ENCODE assay signal across 8 cellular contexts in the genomic region with DNA sequence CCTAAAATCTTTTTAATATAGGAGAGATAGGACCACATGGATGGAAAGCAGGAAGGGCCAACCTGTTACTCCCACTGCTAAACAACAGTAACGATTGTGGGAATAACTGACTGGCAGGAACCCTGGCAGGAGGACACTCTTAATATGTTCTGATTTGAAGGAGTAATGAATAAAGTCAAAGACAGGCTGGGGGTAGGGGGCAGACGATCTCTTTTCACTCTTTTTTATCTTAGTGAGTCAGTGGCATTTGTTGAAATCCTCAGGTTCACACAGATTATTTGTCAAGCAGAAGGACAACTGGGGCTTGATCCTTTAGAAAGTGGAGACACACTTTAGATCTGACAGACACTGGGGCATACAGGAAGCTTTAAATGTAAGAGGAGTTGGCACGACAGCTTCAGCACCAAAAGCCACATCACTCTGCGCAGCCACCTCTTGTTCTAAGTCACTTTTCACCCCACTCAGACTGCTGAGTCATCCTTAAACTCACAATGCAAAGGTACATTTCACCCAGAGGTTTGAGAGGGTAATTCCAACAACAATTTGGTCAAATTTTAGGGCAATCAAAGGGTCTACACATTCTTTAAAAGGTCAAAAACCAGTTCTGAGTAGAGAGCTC.
DNase-seq lines count a peak whose midpoint lies in the region; ATAC-seq and TF ChIP-seq lines count a peak whose summit lies in the region.

No MANE protein-coding gene starts in this region.

- H3K4me2 ChIP-seq in KMS-11 = peak overlapping the region; percentile 65
- no peak overlapping the region for H3K4me2 ChIP-seq in mesendoderm (ENCODE audit: low read length)

- H3K27me3 ChIP-seq in KMS-11 (ENCODE audit: insufficient read depth, low read depth) (no peaks in the 10 kb centered on the region), mesendoderm (ENCODE audit: insufficient read depth, low read length, poor library complexity) (no peaks in the 10 kb centered on the region), ascending aorta (no peaks in the 10 kb centered on the region)

- H3K4ac ChIP-seq in mesendoderm (ENCODE audit: low read depth, low read length) = no peak overlapping the region

- peak; percentile 30 to 45 for DNase-seq in activated T-cell treated with anti-CD3 and anti-CD28 coated beads, Interleukin-2, amount 50 U/mL, for 48 hours
- DNase-seq in mesendoderm (peak; percentile 56), NAMALWA (ENCODE audit: low spot score) (no peak), ascending aorta (ENCODE audit: low spot score in 2 of 2) (no peak)

- H3K79me1 ChIP-seq in mesendoderm (ENCODE audit: low read length) = no peaks in the 10 kb centered on the region

- H4K8ac ChIP-seq in mesendoderm (ENCODE audit: low read depth, low read length) = no peak overlapping the region

- peak overlapping the region; percentile 20 for H3K56ac ChIP-seq in mesendoderm (ENCODE audit: low read length)

- H3K27ac ChIP-seq in KMS-11 = peak overlapping the region; percentile 75
- peak overlapping the region; percentile 37 for H3K27ac ChIP-seq in mesendoderm (ENCODE audit: low read depth, low read length)
- H3K27ac ChIP-seq in ascending aorta = no peak overlapping the region

- ATAC-seq in GM18502 (IDR thresholded peaks at IDR 0.05; ENCODE audit: poor library complexity, unreplicated experiment) (peak; percentile 98), GM21737 (IDR thresholded peaks at IDR 0.05; ENCODE audit: unreplicated experiment) (peak; percentile 95), SK-N-SH treated with all-trans-retinoic acid at 6 μM for 48 hours (no peak; the same call in 2 of the 3 replicates)

- H4K5ac ChIP-seq in mesendoderm (ENCODE audit: low read length) = no peak overlapping the region

- H2BK120ac ChIP-seq in mesendoderm (ENCODE audit: low read depth, low read length) = peak overlapping the region; percentile 23

- H3K4me1 ChIP-seq in KMS-11 (ENCODE audit: low read depth, poor library complexity, severe bottlenecking) (peaks cover 71% of the 10 kb centered on the region), mesendoderm (ENCODE audit: control insufficient read depth, low read depth, low read length) (peaks cover 3% of the 10 kb centered on the region), ascending aorta (no peaks in the 10 kb centered on the region)

- H3K18ac ChIP-seq in mesendoderm (ENCODE audit: low read length) = no peak overlapping the region

- H4K20me1 ChIP-seq in KMS-11 (ENCODE audit: insufficient read depth) = no peaks in the 10 kb centered on the region

- no peaks in the 10 kb centered on the region for H3K79me2 ChIP-seq in KMS-11 (ENCODE audit: insufficient read depth, low read depth)
- H3K79me2 ChIP-seq in mesendoderm (ENCODE audit: control insufficient read depth, insufficient read depth, low read length) = no peaks in the 10 kb centered on the region

- WGBS in mesendoderm (ENCODE audit: extremely low coverage, insufficient coverage, low lambda C conversion rate) = no CpG with 5 or more reads among the region's 4 CpGs

- H3K36me3 ChIP-seq in KMS-11 (ENCODE audit: insufficient read depth) = no peaks in the 10 kb centered on the region
- H3K36me3 ChIP-seq in mesendoderm (ENCODE audit: control insufficient read depth, insufficient read depth, low read length) = no peaks in the 10 kb centered on the region
- no peaks in the 10 kb centered on the region for H3K36me3 ChIP-seq in ascending aorta

- no peak overlapping the region for H2AK5ac ChIP-seq in mesendoderm (ENCODE audit: low read length)

- TF ChIP-seq CTCF in KMS-11 (conservative IDR thresholded peaks at IDR 0.05; ENCODE audit: low read depth, low read length) (no peak), ascending aorta (IDR thresholded peaks at IDR 0.05) (no peak)

- peak overlapping the region; percentile 17 for H2BK5ac ChIP-seq in mesendoderm (ENCODE audit: low read length)

- no peak overlapping the region for H3K4me3 ChIP-seq in KMS-11 (IDR thresholded peaks at IDR 0.05; ENCODE audit: insufficient read depth, low read depth, low read length)
- no peak overlapping the region for H3K4me3 ChIP-seq in mesendoderm (ENCODE audit: low read length)
- no peak overlapping the region for H3K4me3 ChIP-seq in ascending aorta

- intact Hi-C loops in ascending aorta (cut with DNase I) = no loop called here

- peak overlapping the region; percentile 69 for H2AFZ ChIP-seq in KMS-11 (ENCODE audit: low read depth)

- H3K9me3 ChIP-seq in ascending aorta = no peaks in the 10 kb centered on the region

- no peak overlapping the region for H2BK15ac ChIP-seq in mesendoderm (replicated peaks; ENCODE audit: low read depth)

- H3K23ac ChIP-seq in mesendoderm (ENCODE audit: low read length) = no peak overlapping the region

- H3K9ac ChIP-seq in KMS-11 (peak overlapping the region; percentile 35; the same call in 1 of the 2 replicates), mesendoderm (ENCODE audit: low read length) (no peak overlapping the region)

TF ChIP-seq in SK-N-SH treated with all-trans-retinoic acid at 6 μM for 48 hours, 23 proteins besides CTCF, POLR2A, EP300 and RAD21:
- TF ChIP-seq PPARA (CRISPR knock-in tag; IDR thresholded peaks at IDR 0.05; ENCODE audit: borderline replicate concordance) (no peak), RARB (CRISPR knock-in tag; IDR thresholded peaks at IDR 0.05) (no peak), ZFP3 (CRISPR knock-in tag; IDR thresholded peaks at IDR 0.05) (no peak), ESRRG (CRISPR knock-in tag; IDR thresholded peaks at IDR 0.05) (no peak), ARNTL (CRISPR knock-in tag; IDR thresholded peaks at IDR 0.05; ENCODE audit: borderline replicate concordance, low read depth) (no peak), TCF4 (CRISPR knock-in tag; IDR thresholded peaks at IDR 0.05; ENCODE audit: borderline replicate concordance) (no peak), SNAI2 (CRISPR knock-in tag; IDR thresholded peaks at IDR 0.05) (no peak), ZNF565 (CRISPR knock-in tag; conservative IDR thresholded peaks at IDR 0.05; ENCODE audit: low read depth) (no peak), TOX (CRISPR knock-in tag; IDR thresholded peaks at IDR 0.05; ENCODE audit: borderline replicate concordance) (no peak), CSDC2 (CRISPR knock-in tag; IDR thresholded peaks at IDR 0.05) (no peak), ZFP30 (CRISPR knock-in tag; IDR thresholded peaks at IDR 0.05) (no peak), CREB5 (CRISPR knock-in tag; IDR thresholded peaks at IDR 0.05; ENCODE audit: low read depth) (no peak), ISL1 (CRISPR knock-in tag; IDR thresholded peaks at IDR 0.05) (no peak), OSR1 (CRISPR knock-in tag; IDR thresholded peaks at IDR 0.05) (no peak), GLIS3 (CRISPR knock-in tag; IDR thresholded peaks at IDR 0.05) (no peak), ZNF8 (CRISPR knock-in tag; IDR thresholded peaks at IDR 0.05) (no peak), CSRNP3 (CRISPR knock-in tag; IDR thresholded peaks at IDR 0.05) (no peak)

Comparison
In these comparisons a context has a peak if more than half of its experiments do, and no peak if none do; other contexts are left out.
1. H3K27ac ChIP-seq: peak in KMS-11 (single experiment) and mesendoderm (single experiment); none in ascending aorta (0 of 2).
2. DNase-seq: peak in activated T-cell treated with anti-CD3 and anti-CD28 coated beads, Interleukin-2, amount 50 U/mL, for 48 hours (2 of 2) and mesendoderm (single experiment); none in NAMALWA (single experiment) and ascending aorta (0 of 2).